In the genomic region with DNA sequence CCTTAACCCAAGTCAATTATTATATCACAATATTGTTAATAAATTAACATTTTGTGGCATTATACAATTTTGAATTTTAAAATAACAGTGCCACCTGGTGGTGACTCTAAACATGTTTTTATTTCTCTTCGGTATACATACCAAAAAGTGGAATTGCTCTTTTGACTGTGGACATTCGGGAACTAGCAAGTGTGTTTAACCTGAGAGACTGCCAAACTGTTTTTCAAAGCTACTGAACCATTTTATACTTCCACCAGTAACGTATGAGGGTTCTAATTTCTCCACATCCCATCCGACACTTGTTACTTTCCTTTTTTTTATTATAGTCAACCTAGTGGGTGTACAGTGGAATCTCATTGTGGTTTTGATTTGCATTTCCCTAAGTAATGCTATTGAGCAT, we compare ENCODE assay signal across 8 cellular contexts. TPM values are rescaled to one million over a fixed set of nuclear protein-coding genes. Genes with fewer than 3 reads are reported as not detected.
DNase-seq lines count a peak whose midpoint lies in the region; ATAC-seq and TF ChIP-seq lines count a peak whose summit lies in the region.

No MANE protein-coding gene starts in this region.

- intact Hi-C loops in colonic mucosa (cut with DNase I), result loop anchor here (2.0 to 10.0 kb wide), 3 partner anchors 249 to 607 kb away; no protein-coding TSS in a partner anchor

- H3K4me1 ChIP-seq in colonic mucosa, result no peaks in the 10 kb centered on the region

- no peaks in the 10 kb centered on the region for H3K27me3 ChIP-seq in colonic mucosa

- POLR2A ChIA-PET in AG04449 (lab: Yijun Ruan, JAX), result no interaction called here

- no peak for ATAC-seq in HG02981 (IDR thresholded peaks at IDR 0.05; ENCODE audit: unreplicated experiment)

- peaks cover 11% of the 10 kb centered on the region for H3K9me3 Mint-ChIP-seq in mesothelial cell of epicardium

- no peaks in the 10 kb centered on the region for H3K9me3 ChIP-seq in colonic mucosa

- no peak overlapping the region for H3K27ac ChIP-seq in colonic mucosa

- DNase-seq in AG04449 (ENCODE audit: low read depth, low spot score) (no peak), NCI-H774 (lab: John Stamatoyannopoulos, UW) (peak; percentile 11), colonic mucosa (no peak), mesothelial cell of epicardium (ENCODE audit: low spot score in 2 of 2, unreplicated experiment in 2 of 2) (no peak), GM19238 (ENCODE audit: insufficient read length, low spot score) (no peak), COR-L47 (lab: John Stamatoyannopoulos, UW) (no peak)

- TF ChIP-seq CTCF in AG04449 (IDR thresholded peaks at IDR 0.05; ENCODE audit: insufficient read depth, low read length, missing control alignments) (peak; percentile 5), GM12873 (IDR thresholded peaks at IDR 0.05; ENCODE audit: insufficient read depth, low read depth, low read length, missing control alignments) (peak; percentile 27), colonic mucosa (IDR thresholded peaks at IDR 0.05) (peak; percentile 61), mesothelial cell of epicardium (IDR thresholded peaks at IDR 0.05; ENCODE audit: unreplicated experiment) (peak; percentile 88)

- peaks cover 5% of the 10 kb centered on the region for H3K36me3 Mint-ChIP-seq in mesothelial cell of epicardium

- no peak overlapping the region for H3K27ac Mint-ChIP-seq in mesothelial cell of epicardium

- H3K4me3 Mint-ChIP-seq in mesothelial cell of epicardium, result no peak overlapping the region

- H3K4me3 ChIP-seq in AG04449 (ENCODE audit: low read depth, low read length) (no peak overlapping the region), colonic mucosa (no peak overlapping the region)

- no peaks in the 10 kb centered on the region for H3K4me1 Mint-ChIP-seq in mesothelial cell of epicardium

- no peaks in the 10 kb centered on the region for H3K36me3 ChIP-seq in colonic mucosa

- no peaks in the 10 kb centered on the region for H3K27me3 Mint-ChIP-seq in mesothelial cell of epicardium (ENCODE audit: low read depth)

- CTCF ChIA-PET in AG04449 (lab: Yijun Ruan, JAX), result interaction anchor here (0.6 to 10.8 kb wide), 50 partner anchors 9 to 764 kb away, joined by 3 to 241 read pairs (median 4); a partner anchor contains a TSS

- no peak overlapping the region for H3K9ac ChIP-seq in colonic mucosa (ENCODE audit: low read depth in 2 of 2, low read length in 2 of 2)

RNA-seq across cellular contexts. Expression of a gene that starts 18.3 kb away (rescaled TPM):
- 10 to 100 TPM; 45.4 to 48.9 TPM for total RNA-seq in colonic mucosa
- total RNA-seq in mesothelial cell of epicardium, result 22.2 to 26.5 TPM (median 23.1 TPM) in 3 replicates

RNA-seq across cellular contexts. Expression of a gene that starts 28.2 kb away (rescaled TPM):
- 100 to 1,000 TPM; 137 to 168 TPM for total RNA-seq in colonic mucosa
- total RNA-seq in mesothelial cell of epicardium, result 39.3 to 42.5 TPM (median 41.6 TPM) in 3 replicates

Comparison
In these comparisons a context has a peak if more than half of its experiments do, and no peak if none do; other contexts are left out.
1. CTCF ChIP-seq: peak in every context shown above with its lines; median percentile 88 in mesothelial cell of epicardium; 61 in colonic mucosa; 27 in GM12873; 5 in AG04449.